7 cellular contexts compared by ENCODE assay signal in genomic region chr7:79141252-79141651, GRCh38.
"Had no signal": no experiment of that assay in that cellular context is flagged by ENCODE, and none has a peak within 500 bp of the region (broad histone marks: within the 10 kb centered on the region; RNA-seq: fewer than 3 reads in every experiment).

No MANE protein-coding gene starts in this region.

- H3K4me3 ChIP-seq: GM23248, K562 had no signal

- H3K9me3 Mint-ChIP-seq: H9 had no signal

- H3K4me3 Mint-ChIP-seq: H9 had no signal

- H3K4me1 Mint-ChIP-seq: H9 had no signal

- DNase-seq: GM23248, GOT3, H9, HCEC 1CT, IMR-90 had no signal

- FAIRE-seq: HTR-8/SVneo, K562 had no signal

- ATAC-seq: K562 had no signal

- H3K27ac ChIP-seq: GM23248 had no signal

- H3K27ac Mint-ChIP-seq: H9 had no signal
